In the genomic region with DNA sequence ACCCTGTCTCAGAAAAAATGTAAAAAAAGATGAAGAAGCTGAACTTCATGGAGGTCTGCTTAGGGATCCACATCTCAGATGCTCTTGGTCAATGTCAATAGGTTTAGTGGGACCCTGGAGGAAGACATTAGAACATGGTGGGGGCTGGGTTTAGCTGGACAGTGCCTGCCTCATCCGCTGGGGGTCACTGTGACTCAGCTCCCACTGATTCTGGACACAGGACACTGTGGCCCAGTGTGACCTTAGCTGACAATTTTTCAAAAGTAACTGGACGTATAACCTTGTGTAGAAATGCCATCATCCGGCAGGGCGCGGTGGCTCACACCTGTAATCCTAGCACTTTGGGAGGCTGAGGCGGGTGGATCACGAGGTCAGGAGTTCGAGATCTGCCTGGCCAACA, we compare ENCODE assay signal across 11 cellular contexts. TPM values are rescaled to one million over a fixed set of nuclear protein-coding genes. Genes with fewer than 3 reads are reported as not detected.
DNase-seq lines count a peak whose midpoint lies in the region; ATAC-seq and TF ChIP-seq lines count a peak whose summit lies in the region.
"Had no signal": no experiment of that assay in that cellular context is flagged by ENCODE, and none has a peak within 500 bp of the region (broad histone marks: within the 10 kb centered on the region; RNA-seq: fewer than 3 reads in every experiment).

No MANE protein-coding gene starts in this region.

- 88% methylated on average over 8 of the region's 8 CpGs for WGBS in suprapubic skin

- no peak for ATAC-seq in natural killer cell treated with Interleukin-12 subunit alpha and Interleukin-12 subunit beta and Interleukin-15 and Interleukin-18, amount 100 ng/mL, for 72 hours
- no peak for ATAC-seq in HG03097 (IDR thresholded peaks at IDR 0.05; ENCODE audit: low FRiP score, unreplicated experiment)
- ATAC-seq: activated naive CD4-positive, alpha-beta T cell treated with anti-CD3 and anti-CD28 coated beads, Interleukin-2, amount 50 U/mL, for 72 hours had no signal

- H3K4me1 Mint-ChIP-seq in glutamatergic neuron (ENCODE audit: low read depth, unreplicated experiment), result no peaks in the 10 kb centered on the region
- peaks cover 31 to 38% of the 10 kb centered on the region in 2 donors for H3K4me1 Mint-ChIP-seq in natural killer cell treated with Interleukin-12 subunit alpha and Interleukin-12 subunit beta and Interleukin-15 and Interleukin-18, amount 100 ng/mL, for 72 hours (ENCODE audit: low read depth in 2 of 2)

- H3K27me3 ChIP-seq in SU-DHL-6 (ENCODE audit: low read length), result no peaks in the 10 kb centered on the region
- H3K27me3 ChIP-seq in suprapubic skin, result no peaks in the 10 kb centered on the region

- peaks cover 3% of the 10 kb centered on the region for H3K27me3 Mint-ChIP-seq in glutamatergic neuron (ENCODE audit: unreplicated experiment)
- H3K27me3 Mint-ChIP-seq in natural killer cell treated with Interleukin-12 subunit alpha and Interleukin-12 subunit beta and Interleukin-15 and Interleukin-18, amount 100 ng/mL, for 72 hours, result no peaks in the 10 kb centered on the region

- H3K36me3 Mint-ChIP-seq in glutamatergic neuron (ENCODE audit: unreplicated experiment), result peaks cover 4% of the 10 kb centered on the region
- no peaks in the 10 kb centered on the region for H3K36me3 Mint-ChIP-seq in natural killer cell treated with Interleukin-12 subunit alpha and Interleukin-12 subunit beta and Interleukin-15 and Interleukin-18, amount 100 ng/mL, for 72 hours

- H3K9ac ChIP-seq in SU-DHL-6 (ENCODE audit: low read length), result no peak overlapping the region

- TF ChIP-seq POLR2A in suprapubic skin (IDR thresholded peaks at IDR 0.05), result no peak

- H2AFZ ChIP-seq in SU-DHL-6 (ENCODE audit: low read depth, low read length, severe bottlenecking), result no peak overlapping the region

- H3K36me3 ChIP-seq in SU-DHL-6 (ENCODE audit: low read length), result no peaks in the 10 kb centered on the region
- H3K36me3 ChIP-seq in suprapubic skin, result no peaks in the 10 kb centered on the region

- TF ChIP-seq EP300 in suprapubic skin (IDR thresholded peaks at IDR 0.05), result no peak

- H3K4me1 ChIP-seq in suprapubic skin, result peaks cover 27% of the 10 kb centered on the region

- H3K4me3 Mint-ChIP-seq in glutamatergic neuron (ENCODE audit: unreplicated experiment), result no peak overlapping the region
- H3K4me3 Mint-ChIP-seq in natural killer cell treated with Interleukin-12 subunit alpha and Interleukin-12 subunit beta and Interleukin-15 and Interleukin-18, amount 100 ng/mL, for 72 hours, result no peak overlapping the region

- TF ChIP-seq CTCF in GM13977 (IDR thresholded peaks at IDR 0.05; ENCODE audit: extremely low read depth, insufficient read depth, missing control alignments) (peak; percentile 53), SU-DHL-6 (IDR thresholded peaks at IDR 0.05; ENCODE audit: insufficient read depth, low read length, poor library complexity, severe bottlenecking) (peak; percentile 18), glutamatergic neuron (IDR thresholded peaks at IDR 0.05; ENCODE audit: partially characterized antibody, unreplicated experiment) (peak; percentile 57), suprapubic skin (IDR thresholded peaks at IDR 0.05) (no peak)

- DNase-seq in GM13977 (ENCODE audit: low spot score) (no peak), glutamatergic neuron (peak; percentile 54), suprapubic skin (ENCODE audit: low spot score in 2 of 2) (peak; percentile 23 to 40), HPDE6-E6E7 (ENCODE audit: extremely low spot score) (no peak)
- no peak for DNase-seq in natural killer cell treated with Interleukin-12 subunit alpha and Interleukin-12 subunit beta and Interleukin-15 and Interleukin-18, amount 100 ng/mL, for 72 hours (ENCODE audit: low spot score)
- DNase-seq: activated CD4-positive, CD25-positive, alpha-beta regulatory T cell; NCI-H1048 had no signal

- peaks cover 4% of the 10 kb centered on the region for H3K9me3 Mint-ChIP-seq in glutamatergic neuron (ENCODE audit: unreplicated experiment)
- H3K9me3 Mint-ChIP-seq in natural killer cell treated with Interleukin-12 subunit alpha and Interleukin-12 subunit beta and Interleukin-15 and Interleukin-18, amount 100 ng/mL, for 72 hours, result no peaks in the 10 kb centered on the region
- H3K9me3 Mint-ChIP-seq: activated naive CD4-positive, alpha-beta T cell treated with anti-CD3 and anti-CD28 coated beads, Interleukin-2, amount 50 U/mL, for 72 hours had no signal

- H3K27ac Mint-ChIP-seq in glutamatergic neuron (ENCODE audit: unreplicated experiment), result no peak overlapping the region
- no peak overlapping the region for H3K27ac Mint-ChIP-seq in natural killer cell treated with Interleukin-12 subunit alpha and Interleukin-12 subunit beta and Interleukin-15 and Interleukin-18, amount 100 ng/mL, for 72 hours
- H3K27ac Mint-ChIP-seq: activated naive CD4-positive, alpha-beta T cell treated with anti-CD3 and anti-CD28 coated beads, Interleukin-2, amount 50 U/mL, for 72 hours had no signal

- no peaks in the 10 kb centered on the region for H3K9me3 ChIP-seq in SU-DHL-6 (ENCODE audit: insufficient read depth, low read length)
- H3K9me3 ChIP-seq in suprapubic skin, result no peaks in the 10 kb centered on the region

- H3K9me2 ChIP-seq in SU-DHL-6 (replicated peaks; ENCODE audit: insufficient read depth, low read length), result no peaks in the 10 kb centered on the region

- no peaks in the 10 kb centered on the region for H3F3A ChIP-seq in SU-DHL-6 (ENCODE audit: insufficient read depth)

- H3K4me3 ChIP-seq in SU-DHL-6 (ENCODE audit: insufficient read depth, low read length, poor library complexity, severe bottlenecking) (no peak overlapping the region), suprapubic skin (no peak overlapping the region)

- H3K4me2 ChIP-seq in SU-DHL-6 (ENCODE audit: low read depth, low read length, poor library complexity, severe bottlenecking), result no peak overlapping the region

- no peak overlapping the region for H3K27ac ChIP-seq in SU-DHL-6 (ENCODE audit: low read depth, low read length)
- no peak overlapping the region for H3K27ac ChIP-seq in suprapubic skin

- no peaks in the 10 kb centered on the region for H4K20me1 ChIP-seq in SU-DHL-6 (ENCODE audit: low read depth, low read length)

- in situ Hi-C loops in GM13977 (cut with MboI; ENCODE audit: low pct_unique_long_range_greater_than_20kb, low sequenced_read_pairs, unreplicated experiment), result no loop called here

- H3K79me2 ChIP-seq in SU-DHL-6 (ENCODE audit: insufficient read depth, low read length), result no peaks in the 10 kb centered on the region

RNA-seq across cellular contexts. Expression of gene HNRNPAB, which starts 7.3 kb away (rescaled TPM):
- total RNA-seq in glutamatergic neuron (ENCODE audit: unreplicated experiment) (281 TPM), suprapubic skin (100 to 1,000 TPM in 1 of 4 donors, 10 to 100 TPM in 3; 57.0 to 113 (median 83.1) TPM)
- total RNA-seq in natural killer cell treated with Interleukin-12 subunit alpha and Interleukin-12 subunit beta and Interleukin-15 and Interleukin-18, amount 100 ng/mL, for 72 hours, result 100 to 1,000 TPM; 314 to 481 TPM

RNA-seq across cellular contexts. Expression of gene GMCL2, which starts 9.8 kb away (rescaled TPM):
- total RNA-seq in glutamatergic neuron (ENCODE audit: unreplicated experiment), result not detected
- total RNA-seq in suprapubic skin, result under 1 TPM in 1 of 4 donors, not detected in 3; 0.49 TPM
- not detected for total RNA-seq in natural killer cell treated with Interleukin-12 subunit alpha and Interleukin-12 subunit beta and Interleukin-15 and Interleukin-18, amount 100 ng/mL, for 72 hours
- total RNA-seq: activated naive CD4-positive, alpha-beta T cell treated with anti-CD3 and anti-CD28 coated beads, Interleukin-2, amount 50 U/mL, for 72 hours; pulmonary artery endothelial cell had no signal

RNA-seq across cellular contexts. Expression of gene PHYKPL, which starts 35.6 kb away (rescaled TPM):
- total RNA-seq in glutamatergic neuron (ENCODE audit: unreplicated experiment), result 89.7 TPM
- 10 to 100 TPM; 27.1 to 50.5 (median 35.7) TPM for total RNA-seq in suprapubic skin
- 100 to 1,000 TPM; 133 to 191 TPM for total RNA-seq in natural killer cell treated with Interleukin-12 subunit alpha and Interleukin-12 subunit beta and Interleukin-15 and Interleukin-18, amount 100 ng/mL, for 72 hours

RNA-seq across cellular contexts. Expression of gene NHP2, which starts 43.3 kb away (rescaled TPM):
- total RNA-seq in glutamatergic neuron (ENCODE audit: unreplicated experiment) (128 TPM), suprapubic skin (100 to 1,000 TPM in 3 of 4 donors, 10 to 100 TPM in 1; 75.8 to 278 (median 210) TPM)
- total RNA-seq in natural killer cell treated with Interleukin-12 subunit alpha and Interleukin-12 subunit beta and Interleukin-15 and Interleukin-18, amount 100 ng/mL, for 72 hours, result 100 to 1,000 TPM; 139 to 196 TPM

Comparison
In these comparisons a context has a peak if more than half of its experiments do, and no peak if none do; other contexts are left out.
1. DNase-seq: peak in glutamatergic neuron (single experiment) and suprapubic skin (2 of 2); none in GM13977 (single experiment), natural killer cell treated with Interleukin-12 subunit alpha and Interleukin-12 subunit beta and Interleukin-15 and Interleukin-18, amount 100 ng/mL, for 72 hours (single experiment) and HPDE6-E6E7 (single experiment).
2. CTCF ChIP-seq: peak in GM13977 (single experiment), SU-DHL-6 (single experiment) and glutamatergic neuron (single experiment); none in suprapubic skin (0 of 2).